ENCODE assay signal across 10 cellular contexts in the genomic region with DNA sequence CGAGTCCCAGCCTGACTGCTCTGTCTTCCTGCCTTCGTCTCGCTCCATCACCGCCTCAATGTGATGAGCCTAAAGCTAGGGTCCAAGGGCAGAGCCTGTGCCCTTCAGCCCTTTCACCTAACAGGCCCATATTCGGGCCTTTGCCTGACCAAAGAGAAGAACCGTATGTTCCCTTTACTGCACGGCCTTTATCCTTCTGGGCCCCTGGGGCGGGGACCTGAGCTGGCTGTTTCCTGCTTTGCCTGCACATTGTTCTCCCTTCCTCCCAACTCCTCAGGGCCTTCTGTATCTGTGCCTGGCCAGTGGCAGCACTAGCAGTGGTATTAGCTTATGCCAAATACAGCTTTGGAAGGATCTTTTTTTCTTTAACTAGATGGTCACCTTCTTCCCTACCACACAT. TPM values are rescaled to one million over a fixed set of nuclear protein-coding genes. Genes with fewer than 3 reads are reported as not detected.
A peak's percentile ranks its signal among the peaks of the same experiment; 100 is the strongest.
DNase-seq lines count a peak whose midpoint lies in the region; ATAC-seq and TF ChIP-seq lines count a peak whose summit lies in the region.
"Had no signal": no experiment of that assay in that cellular context is flagged by ENCODE, and none has a peak within 500 bp of the region (broad histone marks: within the 10 kb centered on the region; RNA-seq: fewer than 3 reads in every experiment).

No MANE protein-coding gene starts in this region.

- no peaks in the 10 kb centered on the region for H3K9me3 ChIP-seq in breast epithelium
- no peaks in the 10 kb centered on the region for H3K9me3 ChIP-seq in vagina
- no peaks in the 10 kb centered on the region for H3K9me3 ChIP-seq in effector memory CD4-positive, alpha-beta T cell (ENCODE audit: control insufficient read depth, low read length)

- TF ChIP-seq CTCF in breast epithelium (IDR thresholded peaks at IDR 0.05) (no peak), MCF 10A (IDR thresholded peaks at IDR 0.05; ENCODE audit: unreplicated experiment) (no peak), vagina (IDR thresholded peaks at IDR 0.05) (no peak)

- TF ChIP-seq POLR2A in breast epithelium (IDR thresholded peaks at IDR 0.05), result no peak
- TF ChIP-seq POLR2A in vagina (IDR thresholded peaks at IDR 0.05), result no peak

- H3K4me1 ChIP-seq in breast epithelium (no peaks in the 10 kb centered on the region), vagina (peaks cover 19% of the 10 kb centered on the region)
- H3K4me1 ChIP-seq in effector memory CD4-positive, alpha-beta T cell (ENCODE audit: control insufficient read depth, insufficient read depth, low read length, poor library complexity, severe bottlenecking), result peaks cover 13% of the 10 kb centered on the region

- POLR2A ChIA-PET in MCF 10A (lab: Yijun Ruan, JAX), result interaction anchor here (1.4 to 2.4 kb wide), 3 partner anchors 8 to 18 kb away, joined by 5 to 10 read pairs (median 7); a partner anchor contains a TSS

- no peak for DNase-seq in breast epithelium (ENCODE audit: low spot score in 2 of 2)
- DNase-seq in MCF 10A (ENCODE audit: unreplicated experiment), result no peak
- no peak for DNase-seq in left lobe of liver (ENCODE audit: low spot score)
- no peak for DNase-seq in vagina (ENCODE audit: extremely low spot score in 2 of 2)
- no peak for DNase-seq in NCI-H748 (lab: John Stamatoyannopoulos, UW; ENCODE audit: unreplicated experiment)
- no peak for DNase-seq in effector memory CD4-positive, alpha-beta T cell
- DNase-seq: hippocampal formation, NCI-H82, SW 1271 had no signal

- H3K4me1 Mint-ChIP-seq in MCF 10A (ENCODE audit: insufficient read depth, unreplicated experiment), result peaks cover 19% of the 10 kb centered on the region

- H3K9me3 Mint-ChIP-seq in MCF 10A (ENCODE audit: unreplicated experiment), result no peaks in the 10 kb centered on the region

- ATAC-seq in left lobe of liver, result peak; percentile 64

- H3K36me3 Mint-ChIP-seq in MCF 10A (ENCODE audit: insufficient read depth, unreplicated experiment), result peaks cover 56% of the 10 kb centered on the region

- CTCF ChIA-PET in MCF 10A (lab: Yijun Ruan, JAX), result interaction anchor here (0.6 to 1.1 kb wide), 5 partner anchors 14 to 981 kb away, joined by 3 to 4 read pairs (median 3); a partner anchor contains a TSS

- no peak overlapping the region for H3K4me3 ChIP-seq in breast epithelium
- H3K4me3 ChIP-seq in vagina, result no peak overlapping the region
- H3K4me3 ChIP-seq in effector memory CD4-positive, alpha-beta T cell (ENCODE audit: insufficient read depth, low read depth, low read length, poor library complexity, severe bottlenecking), result no peak overlapping the region

- intact Hi-C loops in breast epithelium (cut with DNase I; ENCODE audit: low total_unique reads), result no loop called here
- intact Hi-C loops in MCF 10A (cut with micrococcal nuclease), result no loop called here
- intact Hi-C loops in vagina (cut with DNase I), result no loop called here

- H3K36me3 ChIP-seq in breast epithelium (peaks cover 9% of the 10 kb centered on the region), vagina (peaks cover 2 to 53% of the 10 kb centered on the region in 2 donors)
- H3K36me3 ChIP-seq in effector memory CD4-positive, alpha-beta T cell (ENCODE audit: control insufficient read depth, insufficient read depth, low read length), result peaks cover 49% of the 10 kb centered on the region

- H3K27me3 ChIP-seq in breast epithelium (no peaks in the 10 kb centered on the region), vagina (no peaks in the 10 kb centered on the region)
- no peaks in the 10 kb centered on the region for H3K27me3 ChIP-seq in effector memory CD4-positive, alpha-beta T cell (replicated peaks; ENCODE audit: control insufficient read depth, insufficient read depth, low read length, poor library complexity, severe bottlenecking)

- BruUV-seq in MCF 10A (replicated peaks; lab: Mats Ljungman, UMichigan), result no TSS peak

- H3K4me3 Mint-ChIP-seq in MCF 10A (ENCODE audit: unreplicated experiment), result no peak overlapping the region

- H3K27me3 Mint-ChIP-seq in MCF 10A (ENCODE audit: insufficient read depth, unreplicated experiment), result no peaks in the 10 kb centered on the region

- peak overlapping the region; percentile 45 to 72 for H3K27ac ChIP-seq in breast epithelium
- peak overlapping the region; percentile 48 for H3K27ac ChIP-seq in vagina
- no peak overlapping the region for H3K27ac ChIP-seq in effector memory CD4-positive, alpha-beta T cell (ENCODE audit: insufficient read depth, low read length, poor library complexity, severe bottlenecking)
- H3K27ac ChIP-seq: HL-60 had no signal

- H3K27ac Mint-ChIP-seq in MCF 10A (ENCODE audit: low read depth, unreplicated experiment), result no peak overlapping the region

RNA-seq across cellular contexts. Expression of a gene that starts 8.5 kb away (rescaled TPM):
- total RNA-seq in breast epithelium (10 to 100 TPM; 29.6 to 52.8 (median 43.2) TPM), MCF 10A (2022) (46.0 and 58.0 TPM in 2 replicates), left lobe of liver (6.5 TPM), vagina (40.8 TPM)

RNA-seq across cellular contexts. Expression of a gene that starts 14.3 kb away (rescaled TPM):
- total RNA-seq in breast epithelium (1,000 to 10,000 TPM; 1,725 to 2,481 (median 1,981) TPM), MCF 10A (2022) (716 and 997 TPM in 2 replicates), left lobe of liver (376 TPM), vagina (2,285 TPM)

RNA-seq across cellular contexts. Expression of a gene that starts 15.8 kb away (rescaled TPM):
- 100 to 1,000 TPM; 132 to 243 (median 146) TPM for total RNA-seq in breast epithelium
- 111 and 123 TPM in 2 replicates for total RNA-seq in MCF 10A (2022)
- 62.2 TPM for total RNA-seq in left lobe of liver
- total RNA-seq in vagina, result 140 TPM

RNA-seq across cellular contexts. Expression of a gene that starts 25.8 kb away (rescaled TPM):
- total RNA-seq in breast epithelium (1 to 10 TPM; 3.6 to 4.8 (median 4.7) TPM), MCF 10A (2022) (2.8 and 3.5 TPM in 2 replicates), left lobe of liver (4.6 TPM), vagina (2.0 TPM)

RNA-seq across cellular contexts. Expression of a gene that starts 27.4 kb away (rescaled TPM):
- total RNA-seq in breast epithelium (1,000 to 10,000 TPM; 3,675 to 5,580 (median 4,429) TPM), MCF 10A (2022) (4,675 and 4,734 TPM in 2 replicates), left lobe of liver (1,359 TPM), vagina (2,458 TPM)
